ENCODE assay signal across 9 cellular contexts in genomic region chr1:15685820-15686219, GRCh38. TPM values are rescaled to one million over a fixed set of nuclear protein-coding genes. Genes with fewer than 3 reads are reported as not detected.
A peak's percentile ranks its signal among the peaks of the same experiment; 100 is the strongest.
DNase-seq lines count a peak whose midpoint lies in the region; ATAC-seq and TF ChIP-seq lines count a peak whose summit lies in the region.
"Had no signal": no experiment of that assay in that cellular context is flagged by ENCODE, and none has a peak within 500 bp of the region (broad histone marks: within the 10 kb centered on the region; RNA-seq: fewer than 3 reads in every experiment).

No MANE protein-coding gene starts in this region.

- intact Hi-C loops in activated CD4-positive, alpha-beta T cell treated with anti-CD3 and anti-CD28 coated beads for 36 hours (cut with DNase I, micrococcal nuclease) = loop anchor here (2.0 to 10.0 kb wide), 3 partner anchors 69 to 1981 kb away; partner anchors contain the start of genes CASP9 (in 1 of the 2), DDI2 (in 1 of the 2) and PRDM2 (in 1 of the 2)
- intact Hi-C loops in stomach (cut with DNase I; ENCODE audit: low total_unique reads) = no loop called here

- H3K36me3 ChIP-seq in hepatocyte (replicated peaks; ENCODE audit: insufficient read depth, low read depth) = no peaks in the 10 kb centered on the region
- peaks cover 0 to 8% (median 0%) of the 10 kb centered on the region in 4 donors for H3K36me3 ChIP-seq in stomach

- H3K4me3 ChIP-seq in hepatocyte = peak overlapping the region; percentile 100
- peak overlapping the region; percentile 60 to 96 (median 85) for H3K4me3 ChIP-seq in stomach

- H3K27ac Mint-ChIP-seq in activated CD4-positive, alpha-beta T cell treated with anti-CD3 and anti-CD28 coated beads for 36 hours = peak overlapping the region; percentile 92
- peak overlapping the region; percentile 18 for H3K27ac Mint-ChIP-seq in activated naive CD8-positive, alpha-beta T cell treated with anti-CD3 and anti-CD28 coated beads for 36 hours

- POLR2A ChIA-PET in activated CD4-positive, alpha-beta T cell treated with anti-CD3 and anti-CD28 coated beads for 36 hours (lab: Charles Lee) = interaction anchor here (0.7 to 1.1 kb wide), 2 partner anchors 32 to 99 kb away, joined by 7 to 8 read pairs; no protein-coding TSS in a partner anchor

- peak overlapping the region; percentile 95 for H3K27ac ChIP-seq in hepatocyte
- H3K27ac ChIP-seq in stomach = peak overlapping the region in 4 of 5 donors; percentile 89 to 99 (median 96)

- H3K4me3 Mint-ChIP-seq in activated CD4-positive, alpha-beta T cell treated with anti-CD3 and anti-CD28 coated beads for 36 hours = peak overlapping the region; percentile 86
- peak overlapping the region; percentile 83 for H3K4me3 Mint-ChIP-seq in activated naive CD8-positive, alpha-beta T cell treated with anti-CD3 and anti-CD28 coated beads for 36 hours

- WGBS in hepatocyte (ENCODE audit: low lambda C conversion rate, missing lambda C conversion rate) = 37% methylated on average over 4 of the region's 4 CpGs
- WGBS in stomach, 5 donors = 28 to 41% (median 29%) methylated on average over 4 of the region's 4 CpGs

- H3K9me2 ChIP-seq in hepatocyte (replicated peaks; ENCODE audit: insufficient read depth) = no peaks in the 10 kb centered on the region

- H3K9me3 ChIP-seq in hepatocyte (ENCODE audit: low read depth) (no peaks in the 10 kb centered on the region), stomach (no peaks in the 10 kb centered on the region)

- peaks cover 14% of the 10 kb centered on the region for H3K4me1 ChIP-seq in hepatocyte (ENCODE audit: insufficient read depth)
- peaks cover 14 to 66% (median 40%) of the 10 kb centered on the region in 4 donors for H3K4me1 ChIP-seq in stomach

- H3K27me3 ChIP-seq in hepatocyte (no peaks in the 10 kb centered on the region), stomach (no peaks in the 10 kb centered on the region)

- no peak for TF ChIP-seq POLR2A in stomach (IDR thresholded peaks at IDR 0.05)

- TF ChIP-seq CTCF in hepatocyte (IDR thresholded peaks at IDR 0.05; ENCODE audit: poor library complexity) = no peak
- TF ChIP-seq CTCF in stomach (IDR thresholded peaks at IDR 0.05) = no peak

- peaks cover 71% of the 10 kb centered on the region for H3K79me2 ChIP-seq in hepatocyte

- H3K4me1 Mint-ChIP-seq in activated CD4-positive, alpha-beta T cell treated with anti-CD3 and anti-CD28 coated beads for 36 hours = peaks cover 44% of the 10 kb centered on the region
- peaks cover 27% of the 10 kb centered on the region for H3K4me1 Mint-ChIP-seq in activated naive CD8-positive, alpha-beta T cell treated with anti-CD3 and anti-CD28 coated beads for 36 hours

- H3K36me3 Mint-ChIP-seq in activated CD4-positive, alpha-beta T cell treated with anti-CD3 and anti-CD28 coated beads for 36 hours (ENCODE audit: low read depth) = peaks cover 19% of the 10 kb centered on the region
- H3K36me3 Mint-ChIP-seq in activated naive CD8-positive, alpha-beta T cell treated with anti-CD3 and anti-CD28 coated beads for 36 hours = peaks cover 25% of the 10 kb centered on the region

- no peak overlapping the region for H2AFZ ChIP-seq in hepatocyte

- TF ChIP-seq EP300 in stomach (IDR thresholded peaks at IDR 0.05) = no peak

- H4K20me1 ChIP-seq in hepatocyte (ENCODE audit: insufficient read depth, poor library complexity, severe bottlenecking) = peaks cover 28% of the 10 kb centered on the region

- DNase-seq in activated CD4-positive, alpha-beta T cell treated with anti-CD3 and anti-CD28 coated beads for 36 hours = no peak
- no peak for DNase-seq in activated CD4-positive, alpha-beta T cell treated with anti-CD3 and anti-CD28 coated beads, Interleukin-2, amount 50 U/mL, for 48 hours
- DNase-seq in activated naive CD8-positive, alpha-beta T cell treated with anti-CD3 and anti-CD28 coated beads for 36 hours = no peak
- no peak for DNase-seq in hepatocyte (ENCODE audit: low spot score)
- DNase-seq in stomach = no peak
- no peak for DNase-seq in islet precursor cell
- DNase-seq: activated CD4-positive, alpha-beta T cell treated with anti-CD3 and anti-CD28 coated beads for 1 hour had no signal

- peak overlapping the region; percentile 84 for H3K4me2 ChIP-seq in hepatocyte

- ATAC-seq in activated CD4-positive, alpha-beta T cell treated with anti-CD3 and anti-CD28 coated beads for 36 hours = no peak
- no peak for ATAC-seq in GM21576 (IDR thresholded peaks at IDR 0.05; ENCODE audit: unreplicated experiment)
- ATAC-seq in GM18498 (IDR thresholded peaks at IDR 0.05; ENCODE audit: unreplicated experiment) = no peak

- CTCF ChIA-PET in activated CD4-positive, alpha-beta T cell treated with anti-CD3 and anti-CD28 coated beads for 36 hours (lab: Charles Lee) = interaction anchor here (0.7 to 1.8 kb wide), 4 partner anchors 9 to 322 kb away, joined by 3 to 7 read pairs (median 4); no protein-coding TSS in a partner anchor

- H3K27me3 Mint-ChIP-seq in activated CD4-positive, alpha-beta T cell treated with anti-CD3 and anti-CD28 coated beads for 36 hours = no peaks in the 10 kb centered on the region
- H3K27me3 Mint-ChIP-seq in activated naive CD8-positive, alpha-beta T cell treated with anti-CD3 and anti-CD28 coated beads for 36 hours = no peaks in the 10 kb centered on the region

- no peaks in the 10 kb centered on the region for H3K9me3 Mint-ChIP-seq in activated CD4-positive, alpha-beta T cell treated with anti-CD3 and anti-CD28 coated beads for 36 hours (ENCODE audit: low read depth)
- H3K9me3 Mint-ChIP-seq in activated naive CD8-positive, alpha-beta T cell treated with anti-CD3 and anti-CD28 coated beads for 36 hours = no peaks in the 10 kb centered on the region

RNA-seq across cellular contexts. Expression of gene PLEKHM2, which starts 1.7 kb away (rescaled TPM):
- 10 to 100 TPM; 48.2 to 50.1 TPM for total RNA-seq in activated CD4-positive, alpha-beta T cell treated with anti-CD3 and anti-CD28 coated beads for 36 hours
- total RNA-seq in activated naive CD8-positive, alpha-beta T cell treated with anti-CD3 and anti-CD28 coated beads for 36 hours = 10 to 100 TPM; 45.4 to 50.6 TPM
- total RNA-seq in hepatocyte (38.9 and 43.1 TPM in 2 replicates), stomach (10 to 100 TPM; 22.3 to 63.0 (median 36.2) TPM)
- polyA plus RNA-seq in hepatocyte (30.6 and 31.8 TPM in 2 replicates), stomach (10 to 100 TPM; 19.3 to 33.9 (median 25.2) TPM)

RNA-seq across cellular contexts. Expression of gene SLC25A34, which starts 50.2 kb away (rescaled TPM):
- under 1 TPM; 0.82 to 0.86 TPM for total RNA-seq in activated CD4-positive, alpha-beta T cell treated with anti-CD3 and anti-CD28 coated beads for 36 hours
- under 1 TPM; 0.76 to 0.94 TPM for total RNA-seq in activated naive CD8-positive, alpha-beta T cell treated with anti-CD3 and anti-CD28 coated beads for 36 hours
- total RNA-seq in hepatocyte (0.68 and 0.87 TPM in 2 replicates), stomach (10 to 100 TPM in 2 of 5 donors, 1 to 10 TPM in 2, not detected in 1; 1.8 to 16.9 (median 7.5) TPM)
- polyA plus RNA-seq in hepatocyte (0.71 and 0.77 TPM in 2 replicates), stomach (1 to 10 TPM in 2 of 3 donors, under 1 TPM in 1; 0.75 to 4.1 (median 1.9) TPM)

RNA-seq across cellular contexts. Expression of gene TMEM82, which starts 56.5 kb away (rescaled TPM):
- not detected for total RNA-seq in activated CD4-positive, alpha-beta T cell treated with anti-CD3 and anti-CD28 coated beads for 36 hours
- total RNA-seq in activated naive CD8-positive, alpha-beta T cell treated with anti-CD3 and anti-CD28 coated beads for 36 hours = not detected
- total RNA-seq in hepatocyte (10.7 and 11.9 TPM in 2 replicates), stomach (1 to 10 TPM in 2 of 5 donors, not detected in 3; 2.2 to 4.9 TPM)
- polyA plus RNA-seq in hepatocyte (14.7 and 16.4 TPM in 2 replicates), stomach (under 1 TPM in 2 of 3 donors, not detected in 1; 0.10 to 0.75 TPM)
